Comparison of ENCODE assay signal across 8 cellular contexts in the genomic region with DNA sequence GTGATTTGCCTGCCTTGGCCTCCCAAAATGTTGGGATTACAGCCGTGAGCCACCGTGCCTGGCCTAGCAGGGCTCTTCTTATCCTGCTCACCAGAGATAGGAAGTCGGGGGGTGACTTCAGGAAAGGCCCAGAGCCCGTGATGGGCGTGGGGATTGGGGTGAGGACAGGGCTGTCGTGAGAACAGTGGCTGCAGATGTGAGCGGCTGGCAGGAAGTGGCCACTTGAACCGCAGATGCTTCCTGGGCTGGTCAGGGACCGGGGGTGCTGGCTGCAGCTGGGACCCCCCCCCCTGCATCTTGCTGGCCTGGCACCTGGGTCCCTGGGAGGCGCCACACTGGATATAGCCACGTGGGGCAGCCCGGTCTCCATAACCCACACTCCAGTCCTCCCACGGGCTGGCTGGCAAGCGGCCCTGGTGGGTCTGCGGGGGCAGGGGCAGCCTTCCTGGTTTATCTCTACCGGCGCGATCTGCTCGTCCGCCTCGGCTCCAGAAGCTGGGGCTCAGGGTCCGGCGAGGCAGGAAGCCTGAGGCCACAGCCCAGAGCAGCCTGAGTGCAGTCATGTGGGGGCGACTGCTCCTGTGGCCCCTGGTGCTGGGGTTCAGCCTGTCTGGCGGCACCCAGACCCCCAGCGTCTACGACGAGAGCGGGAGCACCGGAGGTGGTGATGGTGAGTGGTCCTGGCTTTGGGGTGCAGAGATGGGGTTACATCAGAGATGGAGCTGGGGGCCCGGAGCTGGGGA. TPM values are rescaled to one million over a fixed set of nuclear protein-coding genes. Genes with fewer than 3 reads are reported as not detected.
A peak's percentile ranks its signal among the peaks of the same experiment; 100 is the strongest.
DNase-seq lines count a peak whose midpoint lies in the region; ATAC-seq, FAIRE-seq and TF ChIP-seq lines count a peak whose summit lies in the region.

TSS of gene F2RL3 (plus strand) at position 371 of the 743 bp plus-strand sequence. CDS start at position 562, 191 bp downstream.

- H3K4me3 ChIP-seq in kidney (ENCODE audit: low read length in 2 of 2), result peak within 1 kb of the TSS; percentile 9 to 39

- peak within 1 kb of the TSS in 1 of 2 donors; percentile 34 for H3K9ac ChIP-seq in kidney (ENCODE audit: low read length in 2 of 2)

- ATAC-seq in HG03457 (IDR thresholded peaks at IDR 0.05; ENCODE audit: unreplicated experiment), result no peak

- peak within 1 kb of the TSS; percentile 61 to 63 for H3K27ac ChIP-seq in kidney (ENCODE audit: low read depth in 2 of 2, low read length in 2 of 2)

- DNase-seq in AG08395 (ENCODE audit: low spot score) (peak; percentile 39), GM19238 (ENCODE audit: insufficient read length, low spot score) (peak; percentile 83), SKM-1 treated with dmso at 0.1 percent for 144 hours (lab: John Stamatoyannopoulos, UW; ENCODE audit: unreplicated experiment) (peak; percentile 31), kidney (peak; percentile 85), NCI-H1436 treated with DMSO at 0.1 percent for 48 hours (lab: John Stamatoyannopoulos, UW) (no peak)
- no peak for DNase-seq in activated CD4-positive, alpha-beta T cell treated with anti-CD3 and anti-CD28 coated beads for 1 hour
- no peak for DNase-seq in stimulated activated naive CD4-positive, alpha-beta T cell treated with Interleukin-2 at 50 U/mL for 16 hours (lab: John Stamatoyannopoulos, UW)

- intact Hi-C loops in kidney (cut with DNase I), result no loop called here

- no peaks in the 10 kb centered on the region for H3K9me3 ChIP-seq in kidney (ENCODE audit: control insufficient read depth in 1 of 2, low read length in 2 of 2)

- peaks cover 0 to 2% of the 10 kb centered on the region in 2 donors for H3K4me1 ChIP-seq in kidney (ENCODE audit: control insufficient read depth in 1 of 2, insufficient read depth in 1 of 2, low read depth in 1 of 2, low read length in 2 of 2)

- no peaks in the 10 kb centered on the region for H3K36me3 ChIP-seq in kidney (ENCODE audit: control insufficient read depth in 1 of 2, insufficient read depth in 2 of 2, low read length in 2 of 2)

- TF ChIP-seq CTCF in kidney (IDR thresholded peaks at IDR 0.05; ENCODE audit: borderline replicate concordance, extremely low read depth, insufficient read depth), result no peak

- FAIRE-seq in kidney (lab: Jason Lieb, UNC), result no peak

RNA-seq across cellular contexts. Expression of gene F2RL3, which starts in this region (rescaled TPM):
- total RNA-seq in kidney, result 3.2 TPM
- 1.4 TPM for polyA plus RNA-seq in kidney (ENCODE audit: insufficient read depth, low read depth, low replicate concordance)

Comparison
In these comparisons a context has a peak if more than half of its experiments do, and no peak if none do; other contexts are left out.
1. DNase-seq: peak in AG08395 (single experiment), GM19238 (single experiment), SKM-1 treated with dmso at 0.1 percent for 144 hours (single experiment) and kidney (single experiment); none in activated CD4-positive, alpha-beta T cell treated with anti-CD3 and anti-CD28 coated beads for 1 hour (single experiment), stimulated activated naive CD4-positive, alpha-beta T cell treated with Interleukin-2 at 50 U/mL for 16 hours (single experiment) and NCI-H1436 treated with DMSO at 0.1 percent for 48 hours (single experiment).